In genomic region chr1:202540448-202540847, GRCh38 we compare ENCODE assay signal across 13 cellular contexts.
DNase-seq lines count a peak whose midpoint lies in the region; ATAC-seq and TF ChIP-seq lines count a peak whose summit lies in the region.
"Had no signal": no experiment of that assay in that cellular context is flagged by ENCODE, and none has a peak within 500 bp of the region (broad histone marks: within the 10 kb centered on the region; RNA-seq: fewer than 3 reads in every experiment).

No MANE protein-coding gene starts in this region.

- peaks cover 8% of the 10 kb centered on the region for H3K36me3 ChIP-seq in cardiac muscle cell
- H3K36me3 ChIP-seq in fibroblast of lung (ENCODE audit: control insufficient read depth, insufficient read depth, low read length), result no peaks in the 10 kb centered on the region
- H3K36me3 ChIP-seq in ovary, result no peaks in the 10 kb centered on the region
- H3K36me3 ChIP-seq in upper lobe of right lung, result no peaks in the 10 kb centered on the region
- H3K36me3 ChIP-seq: pancreas had no signal

- no peak for DNase-seq in cardiac muscle cell (ENCODE audit: low read depth in 1 of 2, low spot score in 1 of 2)
- no peak for DNase-seq in Right ventricle myocardium superior
- DNase-seq in fibroblast of lung (ENCODE audit: low read depth in 2 of 2), result no peak
- DNase-seq in ovary, result no peak
- DNase-seq in upper lobe of right lung, result no peak
- DNase-seq in NCI-H128 (lab: John Stamatoyannopoulos, UW; ENCODE audit: unreplicated experiment), result no peak
- no peak for DNase-seq in stimulated activated CD4-positive, alpha-beta T cell treated with anti-CD3 and anti-CD28 coated beads, Interleukin-4, amount 100 ng/mL, for 24 hours
- DNase-seq in T1000 (lab: John Stamatoyannopoulos, UW), result no peak
- DNase-seq: NCI-H2081 treated with DMSO at 0.1 percent for 48 hours, NCI-H748 treated with DMSO at 0.1 percent for 48 hours, pancreas had no signal

- no peak overlapping the region for H2AFZ ChIP-seq in fibroblast of lung (ENCODE audit: low read length)

- no peaks in the 10 kb centered on the region for H4K20me1 ChIP-seq in fibroblast of lung (ENCODE audit: control insufficient read depth, extremely low read depth, insufficient read depth, low read length)

- no peak overlapping the region for H3K9ac ChIP-seq in fibroblast of lung (ENCODE audit: insufficient read depth, low read length)

- no peak for TF ChIP-seq EP300 in ovary (IDR thresholded peaks at IDR 0.05)

- H3K9me3 ChIP-seq in cardiac muscle cell (ENCODE audit: low read depth) (no peaks in the 10 kb centered on the region), fibroblast of lung (ENCODE audit: control insufficient read depth, insufficient read depth, low read depth, low read length) (no peaks in the 10 kb centered on the region), ovary (no peaks in the 10 kb centered on the region), upper lobe of right lung (no peaks in the 10 kb centered on the region)
- H3K9me3 ChIP-seq: pancreas had no signal

- H3K4me2 ChIP-seq in fibroblast of lung (ENCODE audit: extremely low read depth, insufficient read depth, low read length), result peak overlapping the region; percentile 94

- intact Hi-C loops in Right ventricle myocardium superior (cut with DNase I), result no loop called here
- intact Hi-C loops in ovary (cut with DNase I), result no loop called here
- intact Hi-C loops in upper lobe of right lung (cut with DNase I), result no loop called here

- ATAC-seq in Right ventricle myocardium superior (ENCODE audit: poor library complexity) (no peak), upper lobe of right lung (no peak)
- ATAC-seq: esophagus mucosa had no signal

- H3K27me3 ChIP-seq in cardiac muscle cell (no peaks in the 10 kb centered on the region), fibroblast of lung (ENCODE audit: control insufficient read depth, insufficient read depth, low read length) (no peaks in the 10 kb centered on the region), ovary (no peaks in the 10 kb centered on the region), upper lobe of right lung (no peaks in the 10 kb centered on the region)
- H3K27me3 ChIP-seq: pancreas had no signal

- no peaks in the 10 kb centered on the region for H3K79me2 ChIP-seq in fibroblast of lung (ENCODE audit: control insufficient read depth, insufficient read depth, low read length)

- H3K4me1 ChIP-seq in cardiac muscle cell (ENCODE audit: low read depth) (peaks cover 36% of the 10 kb centered on the region), fibroblast of lung (ENCODE audit: control insufficient read depth, extremely low read depth, insufficient read depth, low read length) (peaks cover 11% of the 10 kb centered on the region), ovary (ENCODE audit: insufficient read depth) (peaks cover 5% of the 10 kb centered on the region), upper lobe of right lung (peaks cover 14% of the 10 kb centered on the region)

- peak overlapping the region; percentile 90 for H3K27ac ChIP-seq in cardiac muscle cell
- peak overlapping the region; percentile 84 for H3K27ac ChIP-seq in fibroblast of lung (ENCODE audit: insufficient read depth, low read length)
- peak overlapping the region; percentile 52 to 84 for H3K27ac ChIP-seq in ovary
- peak overlapping the region; percentile 63 for H3K27ac ChIP-seq in upper lobe of right lung
- H3K27ac ChIP-seq: RWPE1 had no signal

- TF ChIP-seq POLR2A in ovary (IDR thresholded peaks at IDR 0.05), result no peak

- 8 to 15% (median 9%) methylated on average over 2 of the region's 2 CpGs for WGBS in ovary, 3 donors

- TF ChIP-seq CTCF in cardiac muscle cell (IDR thresholded peaks at IDR 0.05; ENCODE audit: low read depth, low read length), result no peak
- TF ChIP-seq CTCF in fibroblast of lung (conservative IDR thresholded peaks at IDR 0.05 in 1 of 2, IDR thresholded peaks at IDR 0.05 in 1 of 2; ENCODE audit: low read depth in 1 of 2, low read length in 2 of 2), result no peak
- TF ChIP-seq CTCF in ovary (IDR thresholded peaks at IDR 0.05), result no peak
- no peak for TF ChIP-seq CTCF in upper lobe of right lung (IDR thresholded peaks at IDR 0.05)

- H3K4me3 ChIP-seq in cardiac muscle cell (no peak overlapping the region), fibroblast of lung (replicated peaks in 1 of 4; ENCODE audit: control extremely low read depth in 1 of 4, insufficient read depth in 1 of 4, low read depth in 3 of 4, low read length in 4 of 4) (peak overlapping the region in 3 of 4 experiments; percentile 54 to 60 (median 57)), ovary (peak overlapping the region; percentile 65), upper lobe of right lung (peak overlapping the region; percentile 45)
